ENCODE assay signal across 2 cellular contexts in genomic region chr9:93107151-93107824, GRCh38.
TF ChIP-seq lines count a peak whose summit lies in the region.

No MANE protein-coding gene starts in this region.

TF ChIP-seq in K562, 482 proteins besides CTCF, POLR2A, EP300 and RAD21:
- TF ChIP-seq CBFB (CRISPR knock-in tag; IDR thresholded peaks at IDR 0.05) (0 out of 2 replicates have a peak, but pooled peaks have one; percentile 26), STAT5A (IDR thresholded peaks at IDR 0.05; ENCODE audit: borderline replicate concordance, low read length) (no peak), RBM25 (IDR thresholded peaks at IDR 0.05; ENCODE audit: low read depth, low read length, severe bottlenecking) (no peak), GATA2 (CRISPR knock-in tag; IDR thresholded peaks at IDR 0.05) (peak; percentile 44; the same call in 1 of the 2 replicates)

TF ChIP-seq in SK-N-SH, 30 proteins besides CTCF, POLR2A, EP300 and RAD21:
- TF ChIP-seq RCOR1 (IDR thresholded peaks at IDR 0.05; ENCODE audit: low read length) (no peak), PBX3 (IDR thresholded peaks at IDR 0.05) (no peak), TEAD4 (IDR thresholded peaks at IDR 0.05; ENCODE audit: borderline replicate concordance, insufficient read depth) (no peak), MXI1 (IDR thresholded peaks at IDR 0.05; ENCODE audit: low read depth, low read length) (no peak), JUND (IDR thresholded peaks at IDR 0.05) (no peak), SMC3 (IDR thresholded peaks at IDR 0.05; ENCODE audit: low read depth, low read length) (no peak), CHD2 (IDR thresholded peaks at IDR 0.05; ENCODE audit: low read length, partially characterized antibody) (no peak), GATA2 (CRISPR knock-in tag; IDR thresholded peaks at IDR 0.05) (no peak), FOSL2 (IDR thresholded peaks at IDR 0.05; ENCODE audit: borderline replicate concordance, low read depth) (no peak), REST (IDR thresholded peaks at IDR 0.05; ENCODE audit: low read depth, low read length) (no peak)
